Comparison of ENCODE assay signal across 14 cellular contexts in the genomic region with DNA sequence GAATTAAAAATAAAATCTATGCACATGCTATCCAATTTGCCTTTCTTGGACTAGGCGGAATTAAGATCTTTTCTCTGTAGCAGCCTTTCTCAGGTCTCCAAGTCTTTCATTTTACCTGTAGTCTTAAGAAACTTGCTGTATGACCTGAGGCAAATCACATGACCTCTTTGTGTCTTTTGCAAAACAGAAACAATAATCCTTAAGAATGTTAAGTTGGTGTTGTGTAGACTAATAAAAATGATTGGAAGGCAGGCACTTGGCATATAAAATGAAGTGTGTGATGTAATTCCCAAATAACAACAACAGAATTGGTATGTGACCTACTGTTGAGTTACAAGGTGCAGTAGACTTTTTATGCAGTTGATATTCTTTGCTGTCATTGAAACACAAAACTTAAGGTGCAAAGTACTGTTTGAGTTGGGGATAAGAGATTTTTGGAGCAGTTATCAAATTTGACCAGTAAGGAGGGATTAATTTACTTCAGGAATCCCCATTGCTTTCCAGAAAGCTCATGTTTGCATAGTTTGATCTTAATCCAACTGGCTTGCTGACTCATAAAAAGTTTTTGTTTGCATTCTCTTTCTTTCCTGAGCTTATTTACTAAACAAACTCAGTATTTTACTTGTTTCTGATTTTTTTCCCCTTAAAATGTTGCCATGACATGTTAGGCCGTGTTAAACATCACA. TPM values are rescaled to one million over a fixed set of nuclear protein-coding genes. Genes with fewer than 3 reads are reported as not detected.
DNase-seq lines count a peak whose midpoint lies in the region; ATAC-seq, FAIRE-seq and TF ChIP-seq lines count a peak whose summit lies in the region.
"Had no signal": no experiment of that assay in that cellular context is flagged by ENCODE, and none has a peak within 500 bp of the region (broad histone marks: within the 10 kb centered on the region; RNA-seq: fewer than 3 reads in every experiment).

No MANE protein-coding gene starts in this region.

- intact Hi-C loops in kidney (cut with DNase I) (no loop called here), posterior cingulate gyrus (cut with DNase I) (no loop called here)

- no peak for TF ChIP-seq CTCF in kidney (IDR thresholded peaks at IDR 0.05; ENCODE audit: borderline replicate concordance, extremely low read depth, insufficient read depth)

- H3K27me3 Mint-ChIP-seq in T-helper 2 cell treated with Interferon-gamma antibody and Interleukin-4, amounts not matched to agents 5 μg/mL and 100 μg/mL, for 36 hours (ENCODE audit: low read depth) = no peaks in the 10 kb centered on the region
- H3K27me3 Mint-ChIP-seq in T-cell = no peaks in the 10 kb centered on the region

- peaks cover 4 to 5% of the 10 kb centered on the region in 2 donors for H3K36me3 ChIP-seq in kidney (ENCODE audit: control insufficient read depth in 1 of 2, insufficient read depth in 2 of 2, low read length in 2 of 2)
- peaks cover 0 to 4% of the 10 kb centered on the region in 2 donors for H3K36me3 ChIP-seq in stomach smooth muscle (ENCODE audit: control insufficient read depth in 2 of 2, insufficient read depth in 2 of 2, low read length in 2 of 2)

- H3K27me3 ChIP-seq in stomach smooth muscle (ENCODE audit: control insufficient read depth in 1 of 2, insufficient read depth in 2 of 2, low read length in 2 of 2) = no peaks in the 10 kb centered on the region

- no peak overlapping the region for H3K9ac ChIP-seq in kidney (ENCODE audit: low read length in 2 of 2)
- no peak overlapping the region for H3K9ac ChIP-seq in stomach smooth muscle (ENCODE audit: low read length in 2 of 2)

- POLR2A ChIA-PET in T-cell (lab: Charles Lee) = no interaction called here

- H3K4me1 ChIP-seq in kidney (ENCODE audit: control insufficient read depth in 1 of 2, insufficient read depth in 1 of 2, low read depth in 1 of 2, low read length in 2 of 2) (peaks cover 33 to 34% of the 10 kb centered on the region in 2 donors), stomach smooth muscle (ENCODE audit: control insufficient read depth, insufficient read depth, low read length) (peaks cover 57% of the 10 kb centered on the region)

- H3K9me3 ChIP-seq in kidney (ENCODE audit: control insufficient read depth in 1 of 2, low read length in 2 of 2) = no peaks in the 10 kb centered on the region
- no peaks in the 10 kb centered on the region for H3K9me3 ChIP-seq in stomach smooth muscle (ENCODE audit: control insufficient read depth in 2 of 2, low read length in 2 of 2)

- DNase-seq in T-helper 2 cell treated with Interferon-gamma antibody and Interleukin-4, amounts not matched to agents 5 μg/mL and 100 μg/mL, for 36 hours (ENCODE audit: low spot score) = no peak
- DNase-seq in T-helper 2 cell (no peak), T-cell (no peak), kidney (no peak), erythroblast (lab: John Stamatoyannopoulos, UW) (no peak), posterior cingulate gyrus (no peak), Kasumi-1 (lab: John Stamatoyannopoulos, UW) (no peak)
- DNase-seq: GDM1; head of caudate nucleus; NCI-H1930; OCI-M1; stimulated activated CD4-positive, alpha-beta T cell treated with anti-CD3 and anti-CD28 coated beads, Interleukin-4, amount 100 ng/mL, for 1 hour had no signal

- H3K4me3 ChIP-seq in kidney (ENCODE audit: low read length in 2 of 2) = no peak overlapping the region
- H3K4me3 ChIP-seq in stomach smooth muscle (ENCODE audit: low read length in 2 of 2) = no peak overlapping the region

- CTCF ChIA-PET in T-cell (lab: Charles Lee) = interaction anchor here in 1 of 2 donors (0.7 kb wide), 1 partner anchor 54 kb away, joined by 3 read pairs; no protein-coding TSS in a partner anchor

- TF ChIP-seq POLR2A in erythroblast (IDR thresholded peaks at IDR 0.05; ENCODE audit: low read length) = no peak

- H3K4me1 Mint-ChIP-seq in T-helper 2 cell treated with Interferon-gamma antibody and Interleukin-4, amounts not matched to agents 5 μg/mL and 100 μg/mL, for 36 hours (ENCODE audit: low read depth) = peaks cover 79% of the 10 kb centered on the region
- peaks cover 88 to 94% (median 89%) of the 10 kb centered on the region in 3 donors for H3K4me1 Mint-ChIP-seq in T-cell

- peak overlapping the region; percentile 15 for H3K27ac Mint-ChIP-seq in T-helper 2 cell treated with Interferon-gamma antibody and Interleukin-4, amounts not matched to agents 5 μg/mL and 100 μg/mL, for 36 hours
- peak overlapping the region; percentile 69 to 70 for H3K27ac Mint-ChIP-seq in T-cell

- H3K9me3 Mint-ChIP-seq in T-helper 2 cell treated with Interferon-gamma antibody and Interleukin-4, amounts not matched to agents 5 μg/mL and 100 μg/mL, for 36 hours = peaks cover 3% of the 10 kb centered on the region
- H3K9me3 Mint-ChIP-seq in T-cell = peaks cover 0 to 2% (median 2%) of the 10 kb centered on the region in 3 donors

- ATAC-seq in T-cell (replicated peaks in 1 of 4) = no peak

- no peak for FAIRE-seq in kidney (lab: Jason Lieb, UNC)
- FAIRE-seq: TTC549 had no signal

- no peak overlapping the region for H3K4me3 Mint-ChIP-seq in T-helper 2 cell treated with Interferon-gamma antibody and Interleukin-4, amounts not matched to agents 5 μg/mL and 100 μg/mL, for 36 hours
- H3K4me3 Mint-ChIP-seq in T-cell = no peak overlapping the region

- peaks cover 52% of the 10 kb centered on the region for H3K36me3 Mint-ChIP-seq in T-helper 2 cell treated with Interferon-gamma antibody and Interleukin-4, amounts not matched to agents 5 μg/mL and 100 μg/mL, for 36 hours (ENCODE audit: low read depth)
- peaks cover 59% of the 10 kb centered on the region for H3K36me3 Mint-ChIP-seq in T-cell

- H3K27ac ChIP-seq in kidney (ENCODE audit: low read depth in 2 of 2, low read length in 2 of 2) (peak overlapping the region; percentile 43 to 56), stomach smooth muscle (ENCODE audit: low read length) (peak overlapping the region; percentile 33)

RNA-seq across cellular contexts. Expression of a gene that starts 51.4 kb away (rescaled TPM):
- total RNA-seq in T-cell = 10 to 100 TPM; 53.5 to 75.5 (median 60.4) TPM
- 84.2 TPM for total RNA-seq in kidney
- polyA plus RNA-seq in kidney (ENCODE audit: insufficient read depth, low read depth, low replicate concordance) = 14.3 TPM
